Comparison of ENCODE assay signal across 28 cellular contexts in the genomic region with DNA sequence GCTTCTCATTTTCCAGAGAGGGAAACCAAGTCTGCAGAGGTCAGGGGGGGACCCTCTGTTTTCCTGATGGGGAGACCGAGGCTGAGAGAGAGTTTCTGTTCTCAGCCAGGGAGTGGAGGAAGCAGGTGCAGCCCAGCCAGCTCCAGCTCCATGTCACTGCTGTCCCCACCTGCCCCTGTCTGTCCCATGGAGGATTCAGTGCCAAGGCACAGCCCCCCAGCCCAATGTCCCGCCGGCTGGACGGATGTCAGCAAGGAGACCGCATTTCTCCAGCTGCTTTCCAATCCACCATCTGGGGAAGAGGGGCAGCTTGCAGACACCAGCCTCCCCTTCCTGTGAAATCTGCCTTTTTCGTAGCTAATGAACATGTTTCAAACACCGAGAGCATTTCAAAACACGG.
"Had no signal": no experiment of that assay in that cellular context is flagged by ENCODE, and none has a peak within 500 bp of the region (broad histone marks: within the 10 kb centered on the region; RNA-seq: fewer than 3 reads in every experiment).

No MANE protein-coding gene starts in this region.

- H3K27me3 Mint-ChIP-seq: activated naive CD8-positive, alpha-beta T cell treated with anti-CD3 and anti-CD28 coated beads for 36 hours; effector memory CD8-positive, alpha-beta T cell; naive thymus-derived CD4-positive, alpha-beta T cell; stimulated activated naive CD8-positive, alpha-beta T cell treated with anti-CD3 and anti-CD28 coated beads, Interleukin-15, amount 100 ng/mL, for 72 hours had no signal

- H3K36me3 ChIP-seq: cardiac muscle cell, thyroid gland had no signal

- DNase-seq: activated CD4-positive, alpha-beta T cell treated with anti-CD3 and anti-CD28 coated beads for 4 hours; activated CD4-positive, alpha-beta T cell treated with anti-CD3 and anti-CD28 coated beads, Interleukin-2, amount 50 U/mL, for 4 hours; activated effector memory CD4-positive, alpha-beta T cell treated with anti-CD3 and anti-CD28 coated beads, Interleukin-2, amount 50 U/mL, for 16 hours; activated naive CD4-positive, alpha-beta T cell treated with anti-CD3 and anti-CD28 coated beads for 36 hours; activated naive CD8-positive, alpha-beta T cell treated with anti-CD3 and anti-CD28 coated beads for 36 hours; adrenal gland; aorta; body of pancreas; cerebellar nuclear complex; effector memory CD8-positive, alpha-beta T cell; foreskin keratinocyte; left ventricle myocardium inferior; naive thymus-derived CD4-positive, alpha-beta T cell; nucleus accumbens; stimulated activated CD4-positive, alpha-beta T cell treated with anti-CD3 and anti-CD28 coated beads, Interleukin-2, amount 100 ng/mL, for 48 hours; stimulated activated naive CD8-positive, alpha-beta T cell treated with anti-CD3 and anti-CD28 coated beads, Interleukin-15, amount 100 ng/mL, for 72 hours; substantia nigra; T-helper 1 cell; thyroid gland had no signal

- H3K4me1 Mint-ChIP-seq: activated naive CD8-positive, alpha-beta T cell treated with anti-CD3 and anti-CD28 coated beads for 36 hours; stimulated activated naive CD8-positive, alpha-beta T cell treated with anti-CD3 and anti-CD28 coated beads, Interleukin-15, amount 100 ng/mL, for 72 hours had no signal

- H3K9me3 Mint-ChIP-seq: activated naive CD8-positive, alpha-beta T cell treated with anti-CD3 and anti-CD28 coated beads for 36 hours; activated T-helper 1 cell treated with anti-CD3 and anti-CD28 coated beads, Interleukin-12 subunit alpha, Interleukin-12 subunit beta, Interleukin-2, Interleukin-4 antibody, amounts not matched to agents 30 ng/mL and 10 ng/mL and 1 ng/mL, durations not matched to agents 14 hours and 24 hours and 36 hours; effector memory CD8-positive, alpha-beta T cell; T-helper 2 cell treated with Interferon-gamma antibody and Interleukin-4, amounts not matched to agents 5 μg/mL and 100 μg/mL, for 36 hours had no signal

- H3K27ac ChIP-seq: adrenal gland, body of pancreas, cardiac muscle cell, coronary artery, esophagus muscularis mucosa, foreskin keratinocyte, left ventricle myocardium inferior, thyroid gland, upper lobe of left lung, vagina had no signal

- H3K27ac Mint-ChIP-seq: activated naive CD4-positive, alpha-beta T cell treated with anti-CD3 and anti-CD28 coated beads for 36 hours; activated naive CD8-positive, alpha-beta T cell treated with anti-CD3 and anti-CD28 coated beads for 36 hours; activated T-helper 1 cell treated with anti-CD3 and anti-CD28 coated beads, Interleukin-12 subunit alpha, Interleukin-12 subunit beta, Interleukin-2, Interleukin-4 antibody, amounts not matched to agents 30 ng/mL and 10 ng/mL and 1 ng/mL, durations not matched to agents 14 hours and 24 hours and 36 hours; effector memory CD8-positive, alpha-beta T cell; naive thymus-derived CD4-positive, alpha-beta T cell had no signal

- H3K9me3 ChIP-seq: adrenal gland, thyroid gland, upper lobe of left lung had no signal

- H3K4me3 ChIP-seq: adrenal gland, body of pancreas, cardiac muscle cell, coronary artery, esophagus muscularis mucosa, left ventricle myocardium inferior, lung, thyroid gland, upper lobe of left lung, vagina had no signal

- H3K36me3 Mint-ChIP-seq: naive thymus-derived CD4-positive, alpha-beta T cell had no signal

- H3K4me3 Mint-ChIP-seq: activated naive CD4-positive, alpha-beta T cell treated with anti-CD3 and anti-CD28 coated beads for 36 hours; activated naive CD8-positive, alpha-beta T cell treated with anti-CD3 and anti-CD28 coated beads for 36 hours; activated T-helper 1 cell treated with anti-CD3 and anti-CD28 coated beads, Interleukin-12 subunit alpha, Interleukin-12 subunit beta, Interleukin-2, Interleukin-4 antibody, amounts not matched to agents 30 ng/mL and 10 ng/mL and 1 ng/mL, durations not matched to agents 14 hours and 24 hours and 36 hours; effector memory CD8-positive, alpha-beta T cell; naive thymus-derived CD4-positive, alpha-beta T cell; stimulated activated naive CD8-positive, alpha-beta T cell treated with anti-CD3 and anti-CD28 coated beads, Interleukin-15, amount 100 ng/mL, for 72 hours; T-helper 2 cell treated with Interferon-gamma antibody and Interleukin-4, amounts not matched to agents 5 μg/mL and 100 μg/mL, for 36 hours had no signal

- H3K27me3 ChIP-seq: adrenal gland, body of pancreas, cardiac muscle cell, esophagus muscularis mucosa, foreskin keratinocyte, thyroid gland, upper lobe of left lung, vagina had no signal

- ATAC-seq: body of pancreas; effector memory CD8-positive, alpha-beta T cell; foreskin keratinocyte; naive thymus-derived CD4-positive, alpha-beta T cell; right cardiac atrium; stimulated activated naive CD8-positive, alpha-beta T cell treated with anti-CD3 and anti-CD28 coated beads, Interleukin-15, amount 100 ng/mL, for 72 hours had no signal

- H3K4me1 ChIP-seq: adrenal gland, body of pancreas, esophagus muscularis mucosa, foreskin keratinocyte, left ventricle myocardium inferior, thyroid gland, upper lobe of left lung, vagina had no signal
